ENCODE assay signal across 15 cellular contexts in the genomic region with DNA sequence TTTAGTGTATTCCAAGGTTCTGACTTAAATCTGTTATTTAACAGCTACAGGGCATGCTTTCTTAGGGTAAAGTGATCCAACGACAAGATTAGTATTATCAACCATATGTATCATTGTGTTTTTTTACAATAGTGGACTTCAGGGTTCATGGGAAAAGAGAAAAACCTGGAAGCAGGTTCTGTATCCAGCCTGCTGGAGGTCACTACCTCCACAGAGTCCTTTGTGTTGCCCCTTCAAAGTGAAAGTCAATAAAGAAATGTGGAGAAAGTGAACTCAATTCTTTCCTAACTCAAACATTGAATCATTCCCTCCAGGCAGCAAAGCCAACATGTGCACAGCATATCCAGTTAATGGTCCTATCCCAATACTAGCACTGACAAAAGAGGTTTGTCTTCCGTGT. TPM values are rescaled to one million over a fixed set of nuclear protein-coding genes. Genes with fewer than 3 reads are reported as not detected.
A peak's percentile ranks its signal among the peaks of the same experiment; 100 is the strongest.
DNase-seq lines count a peak whose midpoint lies in the region; ATAC-seq, FAIRE-seq and TF ChIP-seq lines count a peak whose summit lies in the region.
"Had no signal": no experiment of that assay in that cellular context is flagged by ENCODE, and none has a peak within 500 bp of the region (broad histone marks: within the 10 kb centered on the region; RNA-seq: fewer than 3 reads in every experiment).

No MANE protein-coding gene starts in this region.

- in situ Hi-C loops in IMR-90 (cut with MboI; ENCODE audit: low sequenced_read_pairs), result no loop called here

- H3K27me3 Mint-ChIP-seq in natural killer cell treated with Interleukin-12 subunit alpha and Interleukin-12 subunit beta and Interleukin-15 and Interleukin-18, amount 100 ng/mL, for 72 hours, result peaks cover 0 to 3% of the 10 kb centered on the region in 2 donors
- H3K27me3 Mint-ChIP-seq: dendritic cell treated with granulocyte-macrophage colony-stimulating factor and Interleukin-4, amounts not matched to agents 40 ng/mL and 50 ng/mL, for 4 days had no signal

- no peaks in the 10 kb centered on the region for H4K20me1 ChIP-seq in IMR-90 (ENCODE audit: insufficient read depth, low read length)

- no peaks in the 10 kb centered on the region for H3K9me3 Mint-ChIP-seq in natural killer cell treated with Interleukin-12 subunit alpha and Interleukin-12 subunit beta and Interleukin-15 and Interleukin-18, amount 100 ng/mL, for 72 hours
- H3K9me3 Mint-ChIP-seq: dendritic cell treated with granulocyte-macrophage colony-stimulating factor and Interleukin-4, amounts not matched to agents 40 ng/mL and 50 ng/mL, for 4 days; T-cell had no signal

- no peak overlapping the region for H2AK9ac ChIP-seq in IMR-90 (replicated peaks; ENCODE audit: low read depth, low read length, poor library complexity)

- FAIRE-seq in A549 (lab: Jason Lieb, UNC), result no peak
- FAIRE-seq: GM12878 had no signal

- no peak overlapping the region for H2BK120ac ChIP-seq in IMR-90 (ENCODE audit: low read depth, low read length)

- no peak overlapping the region for H3K27ac Mint-ChIP-seq in natural killer cell treated with Interleukin-12 subunit alpha and Interleukin-12 subunit beta and Interleukin-15 and Interleukin-18, amount 100 ng/mL, for 72 hours
- H3K27ac Mint-ChIP-seq: dendritic cell treated with granulocyte-macrophage colony-stimulating factor and Interleukin-4, amounts not matched to agents 40 ng/mL and 50 ng/mL, for 4 days; T-cell had no signal

- TF ChIP-seq POLR2A in A549 (IDR thresholded peaks at IDR 0.05; ENCODE audit: low read length) (no peak), IMR-90 (IDR thresholded peaks at IDR 0.05; ENCODE audit: low read depth, low read length) (no peak)

- no peak overlapping the region for H3K56ac ChIP-seq in IMR-90 (ENCODE audit: extremely low read depth, insufficient read depth, low read length)

- no peak overlapping the region for H2BK20ac ChIP-seq in IMR-90 (ENCODE audit: low read depth, low read length)

- dilution Hi-C loops in IMR-90 (cut with HindIII; ENCODE audit: low sequenced_read_pairs, unreplicated experiment), result no loop called here

- H3K4me1 ChIP-seq in A549 (no peaks in the 10 kb centered on the region), IMR-90 (ENCODE audit: control insufficient read depth, insufficient read depth, low read length) (peaks cover 5% of the 10 kb centered on the region; the same call in 1 of the 2 replicates)
- H3K4me1 ChIP-seq: tibial artery had no signal

- H3K4ac ChIP-seq in IMR-90 (ENCODE audit: low read depth, low read length), result no peak overlapping the region

- H3K36me3 ChIP-seq in IMR-90 (ENCODE audit: control insufficient read depth, insufficient read depth, low read length), result peaks cover 13% of the 10 kb centered on the region
- H3K36me3 ChIP-seq: tibial artery had no signal

- H4K5ac ChIP-seq in IMR-90 (ENCODE audit: low read depth, low read length), result peak overlapping the region; percentile 36; the same call in 1 of the 2 replicates

- DNase-seq in A549 (ENCODE audit: low read depth in 1 of 2, low spot score in 1 of 2) (no peak), IMR-90 (peak; percentile 51), fibroblast of gingiva (ENCODE audit: low read depth) (peak; percentile 65), medulla oblongata (ENCODE audit: extremely low spot score) (peak; percentile 11), SW480 (ENCODE audit: low spot score) (no peak), C1 segment of cervical spinal cord (lab: John Stamatoyannopoulos, UW) (no peak)
- DNase-seq in natural killer cell treated with Interleukin-12 subunit alpha and Interleukin-12 subunit beta and Interleukin-15 and Interleukin-18, amount 100 ng/mL, for 72 hours (ENCODE audit: low spot score), result no peak
- DNase-seq: islet precursor cell, NCI-H2081 treated with DMSO at 0.1 percent for 48 hours, T-cell, tibial artery had no signal

- TF ChIP-seq EP300 in A549 (IDR thresholded peaks at IDR 0.05), result no peak

- H3K27ac ChIP-seq in A549 (no peak overlapping the region), IMR-90 (ENCODE audit: insufficient read depth, low read length) (peak overlapping the region; percentile 12; the same call in 1 of the 2 replicates)
- H3K27ac ChIP-seq: tibial artery had no signal

- BruUV-seq in IMR-90 (replicated peaks; lab: Mats Ljungman, UMichigan), result no TSS peak

- H2BK15ac ChIP-seq in IMR-90 (ENCODE audit: low read depth, low read length), result no peak overlapping the region

- H3K27me3 ChIP-seq in IMR-90 (ENCODE audit: control insufficient read depth, insufficient read depth, low read length), result no peaks in the 10 kb centered on the region
- H3K27me3 ChIP-seq: tibial artery had no signal

- POLR2A ChIA-PET in A549 (lab: Yijun Ruan, JAX), result no interaction called here
- POLR2A ChIA-PET in IMR-90 (lab: Charles Lee; ENCODE audit: unreplicated experiment), result no interaction called here

- no peak overlapping the region for H3K9ac ChIP-seq in IMR-90 (ENCODE audit: low read depth, low read length)

- H3K4me1 Mint-ChIP-seq in natural killer cell treated with Interleukin-12 subunit alpha and Interleukin-12 subunit beta and Interleukin-15 and Interleukin-18, amount 100 ng/mL, for 72 hours (ENCODE audit: low read depth in 2 of 2), result peaks cover 7% of the 10 kb centered on the region in 2 donors

- TF ChIP-seq CTCF in A549 (IDR thresholded peaks at IDR 0.05) (no peak), IMR-90 (conservative IDR thresholded peaks at IDR 0.05; ENCODE audit: low read depth, low read length) (no peak)

- no peak overlapping the region for H2AK5ac ChIP-seq in IMR-90 (ENCODE audit: low read depth, low read length)

- H3K14ac ChIP-seq in IMR-90 (replicated peaks; ENCODE audit: low read depth, low read length), result 0 out of 2 replicates have a peak overlapping the region, but pooled peaks have one; percentile 56

- H4K8ac ChIP-seq in IMR-90 (ENCODE audit: low read depth in 2 of 2, low read length in 2 of 2), result peak overlapping the region in 1 of 2 experiments; percentile 1; a peak in 1 of 4 replicates

- no peak overlapping the region for H3K23ac ChIP-seq in IMR-90 (ENCODE audit: low read depth, low read length)

- CTCF ChIA-PET in A549 (lab: Yijun Ruan, JAX) (no interaction called here), IMR-90 (lab: Yijun Ruan, JAX) (no interaction called here)

- H3K9me1 ChIP-seq in IMR-90 (ENCODE audit: insufficient read depth, low read length), result 0 out of 2 replicates have a peak, but pooled peaks cover 3% of the 10 kb centered on the region

- no peak overlapping the region for H3K4me3 ChIP-seq in A549
- no peak overlapping the region for H3K4me3 ChIP-seq in IMR-90 (ENCODE audit: insufficient read depth, low read depth, low read length)
- H3K4me3 ChIP-seq: GM12878, tibial artery had no signal

- no peak overlapping the region for H4K91ac ChIP-seq in IMR-90 (ENCODE audit: insufficient read depth, low read depth, low read length)

- H2AFZ ChIP-seq in IMR-90 (replicated peaks; ENCODE audit: low read length, poor library complexity), result no peak overlapping the region

- H3K9me3 ChIP-seq in A549 (no peaks in the 10 kb centered on the region), IMR-90 (ENCODE audit: control insufficient read depth, insufficient read depth, low read length) (no peaks in the 10 kb centered on the region)
- H3K9me3 ChIP-seq: tibial artery had no signal

- 23% methylated on average over 2 of the region's 2 CpGs for WGBS in A549 (ENCODE audit: missing lambda C conversion rate)
- WGBS in IMR-90 (ENCODE audit: extremely low coverage in 2 of 2, insufficient read length in 1 of 2), 2 experiments, result no CpG with 5 or more reads among the region's 2 CpGs

- peaks cover 9% of the 10 kb centered on the region in 2 experiments for H3K79me1 ChIP-seq in IMR-90 (ENCODE audit: low read depth in 1 of 2, low read length in 2 of 2)

- ATAC-seq in A549 (no peak), IMR-90 (ENCODE audit: low read depth) (peak; percentile 33), HG03039 (IDR thresholded peaks at IDR 0.05; ENCODE audit: unreplicated experiment) (no peak)
- no peak for ATAC-seq in natural killer cell treated with Interleukin-12 subunit alpha and Interleukin-12 subunit beta and Interleukin-15 and Interleukin-18, amount 100 ng/mL, for 72 hours
- ATAC-seq: activated CD4-positive, CD25-positive, alpha-beta regulatory T cell treated with anti-CD3 and anti-CD28 coated beads, Interleukin-2, amount 50 U/mL, for 24 hours; GM12878; T-cell had no signal

- no peaks in the 10 kb centered on the region for H3K36me3 Mint-ChIP-seq in natural killer cell treated with Interleukin-12 subunit alpha and Interleukin-12 subunit beta and Interleukin-15 and Interleukin-18, amount 100 ng/mL, for 72 hours
- H3K36me3 Mint-ChIP-seq: T-cell had no signal

- no peak for TF ChIP-seq RAD21 in A549 (conservative IDR thresholded peaks at IDR 0.05 in 1 of 2, IDR thresholded peaks at IDR 0.05 in 1 of 2)
- no peak for TF ChIP-seq RAD21 in IMR-90 (IDR thresholded peaks at IDR 0.05; ENCODE audit: low read length)

- intact Hi-C loops in IMR-90 (cut with micrococcal nuclease), result no loop called here

- no peak overlapping the region for H3K4me3 Mint-ChIP-seq in natural killer cell treated with Interleukin-12 subunit alpha and Interleukin-12 subunit beta and Interleukin-15 and Interleukin-18, amount 100 ng/mL, for 72 hours
- H3K4me3 Mint-ChIP-seq: dendritic cell treated with granulocyte-macrophage colony-stimulating factor and Interleukin-4, amounts not matched to agents 40 ng/mL and 50 ng/mL, for 4 days; T-cell had no signal

- H3K4me2 ChIP-seq in A549 (0 out of 3 replicates have a peak overlapping the region, but pooled peaks have one; percentile 25), IMR-90 (ENCODE audit: low read depth, low read length) (peak overlapping the region; percentile 76)

- H3K18ac ChIP-seq in IMR-90 (ENCODE audit: low read depth, low read length), result no peak overlapping the region

- H2BK5ac ChIP-seq in IMR-90 (ENCODE audit: low read depth, low read length, poor library complexity, severe bottlenecking), result peak overlapping the region; percentile 60

TF ChIP-seq in A549, 52 proteins besides CTCF, POLR2A, EP300 and RAD21 (continues in another document):
- TF ChIP-seq MAFK (IDR thresholded peaks at IDR 0.05; ENCODE audit: partially characterized antibody), result no peak
- TF ChIP-seq CHD4 (IDR thresholded peaks at IDR 0.05; ENCODE audit: borderline replicate concordance), result no peak

TF ChIP-seq in IMR-90, 13 proteins besides CTCF, POLR2A, EP300 and RAD21 (continues in another document):
- no peak; the same call in 1 of the 2 replicates for TF ChIP-seq MXI1 (IDR thresholded peaks at IDR 0.05; ENCODE audit: borderline replicate concordance, low read depth, low read length)

RNA-seq across cellular contexts. Expression of gene FGF7, which starts 45.4 kb away (rescaled TPM):
- polyA plus RNA-seq in A549 (2011; rRNA removed), result 0.01 TPM in 1 of 2 replicates, not detected in the other
- not detected in 2 replicates for polyA plus RNA-seq in A549 (2012; cell fraction: cytosol; rRNA removed)
- not detected in 2 replicates for polyA plus RNA-seq in A549 (2012; cell fraction: nucleus; rRNA removed)
- polyA plus RNA-seq in A549 (2017; fragmentation: RNase III; extraction: RNeasy Plus Mini Kit Qiagen cat#74134 plus additional on column Dnase treatment), result not detected in 3 replicates
- polyA minus RNA-seq in A549 (2011; rRNA and poly(A)+ RNA removed), result 0.19 TPM in 1 of 2 replicates, not detected in the other
- 34.8 and 69.2 TPM in 2 replicates for total RNA-seq in IMR-90 (2012; rRNA removed)
- polyA plus RNA-seq in IMR-90 (2012; rRNA removed), result 19.5 and 27.3 TPM in 2 replicates
- 2.9 and 3.0 TPM in 2 replicates for polyA plus RNA-seq in IMR-90 (2012; cell fraction: cytosol; rRNA removed)
- polyA plus RNA-seq in IMR-90 (2012; cell fraction: nucleus; rRNA removed; ENCODE audit: low replicate concordance), result 0.61 and 12.9 TPM in 2 replicates
- total RNA-seq in natural killer cell treated with Interleukin-12 subunit alpha and Interleukin-12 subunit beta and Interleukin-15 and Interleukin-18, amount 100 ng/mL, for 72 hours, result not detected
- polyA plus RNA-seq: GM12878 had no signal

Comparison
In these comparisons a context has a peak if more than half of its experiments do, and no peak if none do; other contexts are left out.
1. DNase-seq: peak in IMR-90 (single experiment), fibroblast of gingiva (single experiment) and medulla oblongata (single experiment); none in A549 (0 of 2), natural killer cell treated with Interleukin-12 subunit alpha and Interleukin-12 subunit beta and Interleukin-15 and Interleukin-18, amount 100 ng/mL, for 72 hours (single experiment), SW480 (single experiment) and C1 segment of cervical spinal cord (0 of 14).
2. RNA of gene FGF7, which starts 45.4 kb away (total RNA-seq): 34.8 to 69.2 TPM in IMR-90; not detected in natural killer cell treated with Interleukin-12 subunit alpha and Interleukin-12 subunit beta and Interleukin-15 and Interleukin-18, amount 100 ng/mL, for 72 hours; every median in the first group is over 10 times any median in the second.